In genomic region chr1:214548988-214549387, GRCh38 we compare ENCODE assay signal across 7 cellular contexts. TPM values are rescaled to one million over a fixed set of nuclear protein-coding genes. Genes with fewer than 3 reads are reported as not detected.
DNase-seq lines count a peak whose midpoint lies in the region; ATAC-seq and TF ChIP-seq lines count a peak whose summit lies in the region.

No MANE protein-coding gene starts in this region.

- no peaks in the 10 kb centered on the region for H3K9me3 ChIP-seq in HEK293 (ENCODE audit: control insufficient read depth, insufficient read depth, low read depth, low read length)
- no peaks in the 10 kb centered on the region for H3K9me3 ChIP-seq in right cardiac atrium (ENCODE audit: control insufficient read depth, low read length)
- H3K9me3 ChIP-seq in suprapubic skin: no peaks in the 10 kb centered on the region

- CTCF ChIA-PET in HEK293 (lab: Yijun Ruan, JAX): interaction anchor here (0.6 to 2.9 kb wide), 5 partner anchors 10 to 397 kb away, joined by 3 to 8 read pairs (median 7); no protein-coding TSS in a partner anchor

- no peaks in the 10 kb centered on the region for H3K36me3 ChIP-seq in HEK293 (ENCODE audit: control insufficient read depth in 2 of 2, insufficient read depth in 1 of 2, low read length in 2 of 2)
- H3K36me3 ChIP-seq in suprapubic skin: no peaks in the 10 kb centered on the region

- H3K27me3 ChIP-seq in right cardiac atrium (ENCODE audit: control insufficient read depth, insufficient read depth): no peaks in the 10 kb centered on the region
- H3K27me3 ChIP-seq in suprapubic skin: no peaks in the 10 kb centered on the region

- no peak for TF ChIP-seq POLR2A in suprapubic skin (IDR thresholded peaks at IDR 0.05)

- TF ChIP-seq CTCF in HEK293 (tag by site-specific recombination; IDR thresholded peaks at IDR 0.05): no peak
- no peak for TF ChIP-seq CTCF in astrocyte of the spinal cord (IDR thresholded peaks at IDR 0.05; ENCODE audit: low read depth, low read length)
- no peak for TF ChIP-seq CTCF in suprapubic skin (IDR thresholded peaks at IDR 0.05)

- in situ Hi-C loops in astrocyte of the spinal cord (cut with HindIII; ENCODE audit: low sequenced_read_pairs): no loop called here

- peaks cover 10% of the 10 kb centered on the region for H3K4me1 ChIP-seq in HEK293 (ENCODE audit: control insufficient read depth, insufficient read depth, low read length)
- peaks cover 12% of the 10 kb centered on the region for H3K4me1 ChIP-seq in right cardiac atrium (ENCODE audit: control insufficient read depth, insufficient read depth, low read length)
- H3K4me1 ChIP-seq in suprapubic skin: peaks cover 59% of the 10 kb centered on the region

- no peak overlapping the region for H3K27ac ChIP-seq in HEK293 (ENCODE audit: extremely low read depth, low read depth, low read length)
- H3K27ac ChIP-seq in right cardiac atrium (ENCODE audit: low read length): peak overlapping the region; percentile 16
- peak overlapping the region; percentile 99 for H3K27ac ChIP-seq in suprapubic skin

- H3K4me3 ChIP-seq in HEK293 (ENCODE audit: low read depth, low read length) (no peak overlapping the region), astrocyte of the spinal cord (ENCODE audit: low read depth, low read length) (peak overlapping the region; percentile 91), right cardiac atrium (ENCODE audit: low read length) (peak overlapping the region; percentile 17), suprapubic skin (peak overlapping the region; percentile 88)

- intact Hi-C loops in right cardiac atrium (cut with DNase I): no loop called here

- ATAC-seq in right cardiac atrium: peak in 1 of 2 donors; percentile 17
- no peak for ATAC-seq in left lobe of liver

- DNase-seq in astrocyte of the spinal cord (ENCODE audit: low read depth, low spot score): peak; percentile 61
- DNase-seq in right cardiac atrium: peak; percentile 64 to 85 (median 73)
- no peak for DNase-seq in suprapubic skin (ENCODE audit: low spot score in 2 of 2)
- no peak for DNase-seq in NCI-H1092 treated with DMSO at 0.1 percent for 48 hours (lab: John Stamatoyannopoulos, UW)
- no peak for DNase-seq in stimulated activated CD4-positive, alpha-beta T cell treated with anti-CD3 and anti-CD28 coated beads, Interleukin-12 subunit alpha, Interleukin-12 subunit beta, amount 100 ng/mL, for 4 hours
- no peak for DNase-seq in left lobe of liver (ENCODE audit: low spot score)

- 20% methylated on average over 2 of the region's 2 CpGs for WGBS in right cardiac atrium
- WGBS in suprapubic skin: 24% methylated on average over 2 of the region's 2 CpGs

- TF ChIP-seq EP300 in suprapubic skin (IDR thresholded peaks at IDR 0.05): no peak

- POLR2A ChIA-PET in HEK293 (lab: Yijun Ruan, JAX): interaction anchor here (1.3 to 1.9 kb wide), 2 partner anchors 8 to 152 kb away, joined by 5 to 6 read pairs; no protein-coding TSS in a partner anchor

TF ChIP-seq in HEK293, 187 proteins besides CTCF, POLR2A, EP300 and RAD21:
- TF ChIP-seq EGR2 (tag by site-specific recombination; IDR thresholded peaks at IDR 0.05; ENCODE audit: low read depth) (0 out of 2 replicates have a peak, but pooled peaks have one; percentile 15), IKZF3 (tag by site-specific recombination; IDR thresholded peaks at IDR 0.05) (peak; percentile 24; the same call in 1 of the 2 replicates), ZNF561 (tag by site-specific recombination; IDR thresholded peaks at IDR 0.05; ENCODE audit: borderline replicate concordance) (0 out of 2 replicates have a peak, but pooled peaks have one; percentile 22), ZNF585B (tag by site-specific recombination; IDR thresholded peaks at IDR 0.05) (no peak)
TF ChIP-seq in HEK293: peak in this region for 3.

RNA-seq across cellular contexts. Expression of gene PTPN14, which starts 2.4 kb away (rescaled TPM):
- total RNA-seq in right cardiac atrium: 10 to 100 TPM; 15.7 to 35.1 (median 18.9) TPM
- 4.7 TPM for polyA plus RNA-seq in right cardiac atrium
- total RNA-seq in suprapubic skin: 100 to 1,000 TPM in 2 of 4 donors, 10 to 100 TPM in 2; 67.9 to 159 (median 96.4) TPM
- 3.2 TPM for total RNA-seq in left lobe of liver

RNA-seq across cellular contexts. Expression of gene CENPF, which starts 54.0 kb away (rescaled TPM):
- total RNA-seq in right cardiac atrium (1 to 10 TPM in 2 of 4 donors, under 1 TPM in 2; 0.37 to 2.3 (median 1.1) TPM), suprapubic skin (1 to 10 TPM; 5.0 to 7.8 (median 5.9) TPM), left lobe of liver (1.1 TPM)
- 0.29 TPM for polyA plus RNA-seq in right cardiac atrium

Comparison
In these comparisons a context has a peak if more than half of its experiments do, and no peak if none do; other contexts are left out.
1. DNase-seq: peak in astrocyte of the spinal cord (single experiment) and right cardiac atrium (3 of 3); none in suprapubic skin (0 of 2), NCI-H1092 treated with DMSO at 0.1 percent for 48 hours (single experiment), stimulated activated CD4-positive, alpha-beta T cell treated with anti-CD3 and anti-CD28 coated beads, Interleukin-12 subunit alpha, Interleukin-12 subunit beta, amount 100 ng/mL, for 4 hours (single experiment) and left lobe of liver (single experiment).